ENCODE assay signal across 26 cellular contexts in genomic region chr3:39056151-39056550, GRCh38. TPM values are rescaled to one million over a fixed set of nuclear protein-coding genes. Genes with fewer than 3 reads are reported as not detected.
DNase-seq lines count a peak whose midpoint lies in the region; ATAC-seq, FAIRE-seq and TF ChIP-seq lines count a peak whose summit lies in the region.
"Had no signal": no experiment of that assay in that cellular context is flagged by ENCODE, and none has a peak within 500 bp of the region (broad histone marks: within the 10 kb centered on the region; RNA-seq: fewer than 3 reads in every experiment).

No MANE protein-coding gene starts in this region.

- H3K4me1 ChIP-seq in endothelial cell of umbilical vein (ENCODE audit: control insufficient read depth, extremely low read depth, insufficient read depth, low read length) (peaks cover 6% of the 10 kb centered on the region), colonic mucosa (no peaks in the 10 kb centered on the region), ascending aorta (peaks cover 0 to 5% of the 10 kb centered on the region in 2 donors)

- H3K4me1 Mint-ChIP-seq in stimulated activated naive CD8-positive, alpha-beta T cell treated with anti-CD3 and anti-CD28 coated beads, Interleukin-15, Interleukin-2, amounts not matched to agents 100 ng/mL and 50 ng/mL, for 24 hours (ENCODE audit: low read depth) = peaks cover 46% of the 10 kb centered on the region
- peaks cover 61% of the 10 kb centered on the region for H3K4me1 Mint-ChIP-seq in activated CD4-positive, alpha-beta memory T cell treated with anti-CD3 and anti-CD28 coated beads for 36 hours (ENCODE audit: low read depth)

- CTCF ChIA-PET in activated CD4-positive, alpha-beta memory T cell treated with anti-CD3 and anti-CD28 coated beads for 36 hours (lab: Charles Lee) = interaction anchor here (1.7 kb wide), 1 partner anchor 9 kb away, joined by 6 read pairs; no protein-coding TSS in a partner anchor
- CTCF ChIA-PET in endothelial cell of umbilical vein (lab: Charles Lee) = no interaction called here

- H3K27ac Mint-ChIP-seq in stimulated activated naive CD8-positive, alpha-beta T cell treated with anti-CD3 and anti-CD28 coated beads, Interleukin-15, Interleukin-2, amounts not matched to agents 100 ng/mL and 50 ng/mL, for 24 hours = no peak overlapping the region
- H3K27ac Mint-ChIP-seq in activated CD4-positive, alpha-beta memory T cell treated with anti-CD3 and anti-CD28 coated beads for 36 hours = peak overlapping the region; percentile 83

- H3K27me3 ChIP-seq in endothelial cell of umbilical vein (ENCODE audit: control insufficient read depth in 2 of 2, insufficient read depth in 2 of 2, low read length in 2 of 2) (no peaks in the 10 kb centered on the region), colonic mucosa (no peaks in the 10 kb centered on the region), ascending aorta (no peaks in the 10 kb centered on the region)
- H3K27me3 ChIP-seq: adrenal gland, dorsolateral prefrontal cortex, left lung, tibial artery had no signal

- H3K27me3 Mint-ChIP-seq in stimulated activated naive CD8-positive, alpha-beta T cell treated with anti-CD3 and anti-CD28 coated beads, Interleukin-15, Interleukin-2, amounts not matched to agents 100 ng/mL and 50 ng/mL, for 24 hours = no peaks in the 10 kb centered on the region
- H3K27me3 Mint-ChIP-seq in activated CD4-positive, alpha-beta memory T cell treated with anti-CD3 and anti-CD28 coated beads for 36 hours = no peaks in the 10 kb centered on the region
- H3K27me3 Mint-ChIP-seq: activated B cell treated with CpG ODN at 0.5 μM for 24 hours; CD4-positive, CD25-positive, alpha-beta regulatory T cell had no signal

- DNase-seq in stimulated activated naive CD8-positive, alpha-beta T cell treated with anti-CD3 and anti-CD28 coated beads, Interleukin-15, Interleukin-2, amounts not matched to agents 100 U/mL and 50 U/mL, for 24 hours = no peak
- no peak for DNase-seq in activated CD4-positive, alpha-beta memory T cell treated with anti-CD3 and anti-CD28 coated beads for 36 hours
- DNase-seq in endothelial cell of umbilical vein (ENCODE audit: low read depth, low spot score) (no peak), colonic mucosa (no peak), ascending aorta (ENCODE audit: low spot score in 2 of 2) (no peak), SIG-M5 treated with dmso at 0.1 percent for 504 hours (lab: John Stamatoyannopoulos, UW; ENCODE audit: unreplicated experiment) (no peak), left lobe of liver (ENCODE audit: low spot score) (no peak)
- DNase-seq: activated B cell treated with CpG ODN at 0.5 μM for 24 hours; adrenal gland; CD4-positive, CD25-positive, alpha-beta regulatory T cell; dorsolateral prefrontal cortex; head of caudate nucleus; left lung; MM.1S; NCI-H146; NCI-H510A treated with DMSO at 0.1 percent for 48 hours; stimulated activated CD4-positive, alpha-beta T cell treated with anti-CD3 and anti-CD28 coated beads, Interleukin-1b, Interleukin-23, amount 100 ng/mL, for 48 hours; stimulated activated naive CD4-positive, alpha-beta T cell; T1000; tibial artery had no signal

- dilution Hi-C loops in endothelial cell of umbilical vein (cut with MboI; ENCODE audit: extremely low pct_ligation_motif_present, low sequenced_read_pairs) = no loop called here

- H3K4me3 Mint-ChIP-seq in stimulated activated naive CD8-positive, alpha-beta T cell treated with anti-CD3 and anti-CD28 coated beads, Interleukin-15, Interleukin-2, amounts not matched to agents 100 ng/mL and 50 ng/mL, for 24 hours = peak overlapping the region; percentile 4
- peak overlapping the region; percentile 55 for H3K4me3 Mint-ChIP-seq in activated CD4-positive, alpha-beta memory T cell treated with anti-CD3 and anti-CD28 coated beads for 36 hours
- H3K4me3 Mint-ChIP-seq: activated B cell treated with CpG ODN at 0.5 μM for 24 hours had no signal

- H3K4me2 ChIP-seq in endothelial cell of umbilical vein (ENCODE audit: insufficient read depth, low read length) = peak overlapping the region; percentile 25

- no TSS peak for BruUV-seq in endothelial cell of umbilical vein (replicated peaks; lab: Mats Ljungman, UMichigan)

- TF ChIP-seq POLR2A in endothelial cell of umbilical vein (IDR thresholded peaks at IDR 0.05; ENCODE audit: low read depth, low read length) = no peak

- no peaks in the 10 kb centered on the region for H3K9me3 Mint-ChIP-seq in stimulated activated naive CD8-positive, alpha-beta T cell treated with anti-CD3 and anti-CD28 coated beads, Interleukin-15, Interleukin-2, amounts not matched to agents 100 ng/mL and 50 ng/mL, for 24 hours
- peaks cover under 1% of the 10 kb centered on the region for H3K9me3 Mint-ChIP-seq in activated CD4-positive, alpha-beta memory T cell treated with anti-CD3 and anti-CD28 coated beads for 36 hours
- H3K9me3 Mint-ChIP-seq: activated B cell treated with CpG ODN at 0.5 μM for 24 hours had no signal

- H2AFZ ChIP-seq in endothelial cell of umbilical vein (ENCODE audit: low read depth, low read length) = no peak overlapping the region

- no peak for FAIRE-seq in endothelial cell of umbilical vein (lab: Jason Lieb, UNC)
- FAIRE-seq: G401.6, H54, K562 had no signal

- H3K4me3 ChIP-seq in endothelial cell of umbilical vein (replicated peaks in 1 of 3; ENCODE audit: insufficient read depth in 1 of 3, low read depth in 1 of 3, low read length in 3 of 3) (no peak overlapping the region), colonic mucosa (no peak overlapping the region), ascending aorta (no peak overlapping the region)
- H3K4me3 ChIP-seq: adrenal gland, K562, left lung, SK-N-MC, tibial artery had no signal

- H3K9me3 ChIP-seq in endothelial cell of umbilical vein (replicated peaks; ENCODE audit: control insufficient read depth, insufficient read depth, low read length) (no peaks in the 10 kb centered on the region), colonic mucosa (no peaks in the 10 kb centered on the region), ascending aorta (no peaks in the 10 kb centered on the region)
- H3K9me3 ChIP-seq: adrenal gland, left lung, tibial artery had no signal

- TF ChIP-seq CTCF in endothelial cell of umbilical vein (IDR thresholded peaks at IDR 0.05; ENCODE audit: extremely low read depth in 1 of 2, insufficient read depth in 1 of 2, low read depth in 1 of 2, low read length in 2 of 2) = no peak
- TF ChIP-seq CTCF in colonic mucosa (IDR thresholded peaks at IDR 0.05) = no peak
- TF ChIP-seq CTCF in ascending aorta (IDR thresholded peaks at IDR 0.05) = no peak

- intact Hi-C loops in activated CD4-positive, alpha-beta memory T cell treated with anti-CD3 and anti-CD28 coated beads for 36 hours (cut with micrococcal nuclease) = no loop called here
- intact Hi-C loops in endothelial cell of umbilical vein (cut with micrococcal nuclease) (no loop called here), colonic mucosa (cut with DNase I) (no loop called here), ascending aorta (cut with DNase I) (no loop called here)

- no peaks in the 10 kb centered on the region for H4K20me1 ChIP-seq in endothelial cell of umbilical vein (replicated peaks; ENCODE audit: control insufficient read depth, extremely low read depth, insufficient read depth, low read length)

- H3K9me1 ChIP-seq in endothelial cell of umbilical vein (replicated peaks; ENCODE audit: control insufficient read depth, extremely low read depth, insufficient read depth, low read length) = no peaks in the 10 kb centered on the region

- peaks cover 3% of the 10 kb centered on the region for H3K79me2 ChIP-seq in endothelial cell of umbilical vein (ENCODE audit: control insufficient read depth, insufficient read depth, low read length)

- H3K9ac ChIP-seq in endothelial cell of umbilical vein (replicated peaks; ENCODE audit: extremely low read depth, insufficient read depth, low read length) (no peak overlapping the region), colonic mucosa (ENCODE audit: low read depth in 2 of 2, low read length in 2 of 2) (no peak overlapping the region)

- ATAC-seq in stimulated activated naive CD8-positive, alpha-beta T cell treated with anti-CD3 and anti-CD28 coated beads, Interleukin-15, Interleukin-2, amounts not matched to agents 100 U/mL and 50 U/mL, for 24 hours = no peak
- no peak for ATAC-seq in left lobe of liver
- ATAC-seq: K562, left lung had no signal

- POLR2A ChIA-PET in activated CD4-positive, alpha-beta memory T cell treated with anti-CD3 and anti-CD28 coated beads for 36 hours (lab: Charles Lee) = interaction anchor here (1.5 kb wide), 1 partner anchor 52 kb away, joined by 3 read pairs; the partner anchor contains the start of genes GORASP1 and TTC21A
- POLR2A ChIA-PET in endothelial cell of umbilical vein (lab: Charles Lee) = no interaction called here

- no peak overlapping the region for H3K27ac ChIP-seq in endothelial cell of umbilical vein (ENCODE audit: insufficient read depth, low read depth, low read length)
- no peak overlapping the region for H3K27ac ChIP-seq in colonic mucosa
- H3K27ac ChIP-seq in ascending aorta = no peak overlapping the region
- H3K27ac ChIP-seq: left lung, SK-N-MC, tibial artery had no signal

- H3K36me3 ChIP-seq in endothelial cell of umbilical vein (ENCODE audit: control insufficient read depth in 2 of 2, extremely low read depth in 1 of 2, insufficient read depth in 2 of 2, low read length in 2 of 2) (no peaks in the 10 kb centered on the region), colonic mucosa (no peaks in the 10 kb centered on the region), ascending aorta (no peaks in the 10 kb centered on the region)
- H3K36me3 ChIP-seq: adrenal gland, left lung, tibial artery had no signal

- H3K36me3 Mint-ChIP-seq in stimulated activated naive CD8-positive, alpha-beta T cell treated with anti-CD3 and anti-CD28 coated beads, Interleukin-15, Interleukin-2, amounts not matched to agents 100 ng/mL and 50 ng/mL, for 24 hours (ENCODE audit: low read depth) = peaks cover 9% of the 10 kb centered on the region
- H3K36me3 Mint-ChIP-seq in activated CD4-positive, alpha-beta memory T cell treated with anti-CD3 and anti-CD28 coated beads for 36 hours = peaks cover under 1% of the 10 kb centered on the region

RNA-seq across cellular contexts. Expression of gene WDR48, which starts 4.3 kb away (rescaled TPM):
- 10 to 100 TPM; 38.5 to 43.8 TPM for total RNA-seq in activated CD4-positive, alpha-beta memory T cell treated with anti-CD3 and anti-CD28 coated beads for 36 hours
- total RNA-seq in endothelial cell of umbilical vein = 25.3 and 31.2 TPM in 2 replicates
- 11.5 and 13.7 TPM in 2 replicates for polyA plus RNA-seq in endothelial cell of umbilical vein
- polyA plus RNA-seq in endothelial cell of umbilical vein (2011; cell fraction: cytosol; rRNA removed) = 12.0 and 12.2 TPM in 2 replicates
- polyA plus RNA-seq in endothelial cell of umbilical vein (2011; cell fraction: nucleus; rRNA removed) = 28.9 and 33.9 TPM in 2 replicates
- 19.0 and 25.6 TPM in 2 replicates for polyA plus RNA-seq in endothelial cell of umbilical vein (2012)
- polyA minus RNA-seq in endothelial cell of umbilical vein = 23.7 and 39.7 TPM in 2 replicates
- polyA minus RNA-seq in endothelial cell of umbilical vein (2011; cell fraction: cytosol; rRNA and poly(A)+ RNA removed) = 18.0 TPM
- polyA minus RNA-seq in endothelial cell of umbilical vein (2011; cell fraction: nucleus; rRNA and poly(A)+ RNA removed) = 27.3 and 32.9 TPM in 2 replicates
- total RNA-seq in colonic mucosa = 10 to 100 TPM; 26.1 to 51.2 TPM
- 81.0 TPM for total RNA-seq in ascending aorta
- total RNA-seq in left lobe of liver = 12.1 TPM

RNA-seq across cellular contexts. Expression of gene SCN11A, which starts 4.4 kb away (rescaled TPM):
- under 1 TPM; 0.02 to 0.05 TPM for total RNA-seq in activated CD4-positive, alpha-beta memory T cell treated with anti-CD3 and anti-CD28 coated beads for 36 hours
- total RNA-seq in endothelial cell of umbilical vein (0.07 TPM in 1 of 2 replicates, not detected in the other), colonic mucosa (under 1 TPM; 0.05 to 0.61 TPM), ascending aorta (not detected), left lobe of liver (0.15 TPM)
- polyA plus RNA-seq in endothelial cell of umbilical vein = 0.05 and 0.06 TPM in 2 replicates
- 0.01 TPM in 1 of 2 replicates, not detected in the other for polyA plus RNA-seq in endothelial cell of umbilical vein (2011; cell fraction: cytosol; rRNA removed)
- polyA plus RNA-seq in endothelial cell of umbilical vein (2011; cell fraction: nucleus; rRNA removed) = 0.36 and 0.50 TPM in 2 replicates
- polyA plus RNA-seq in endothelial cell of umbilical vein (2012) = 0.04 TPM in 1 of 2 replicates, not detected in the other
- polyA minus RNA-seq in endothelial cell of umbilical vein = 0.04 and 0.10 TPM in 2 replicates
- not detected for polyA minus RNA-seq in endothelial cell of umbilical vein (2011; cell fraction: cytosol; rRNA and poly(A)+ RNA removed)
- 0.19 TPM in 2 replicates for polyA minus RNA-seq in endothelial cell of umbilical vein (2011; cell fraction: nucleus; rRNA and poly(A)+ RNA removed)
- total RNA-seq: CD4-positive, CD25-positive, alpha-beta regulatory T cell; HT-29 had no signal

RNA-seq across cellular contexts. Expression of gene GORASP1, which starts 51.3 kb away (rescaled TPM):
- 10 to 100 TPM; 32.7 to 34.1 TPM for total RNA-seq in activated CD4-positive, alpha-beta memory T cell treated with anti-CD3 and anti-CD28 coated beads for 36 hours
- 68.0 and 74.7 TPM in 2 replicates for total RNA-seq in endothelial cell of umbilical vein
- 62.5 and 68.0 TPM in 2 replicates for polyA plus RNA-seq in endothelial cell of umbilical vein
- 44.1 and 52.8 TPM in 2 replicates for polyA plus RNA-seq in endothelial cell of umbilical vein (2011; cell fraction: cytosol; rRNA removed)
- 226 and 257 TPM in 2 replicates for polyA plus RNA-seq in endothelial cell of umbilical vein (2011; cell fraction: nucleus; rRNA removed)
- polyA plus RNA-seq in endothelial cell of umbilical vein (2012) = 45.8 and 53.6 TPM in 2 replicates
- polyA minus RNA-seq in endothelial cell of umbilical vein = 75.0 and 85.5 TPM in 2 replicates
- 25.7 TPM for polyA minus RNA-seq in endothelial cell of umbilical vein (2011; cell fraction: cytosol; rRNA and poly(A)+ RNA removed)
- polyA minus RNA-seq in endothelial cell of umbilical vein (2011; cell fraction: nucleus; rRNA and poly(A)+ RNA removed) = 61.1 and 70.4 TPM in 2 replicates
- total RNA-seq in colonic mucosa = 100 to 1,000 TPM in 1 of 2 donors, 10 to 100 TPM in 1; 84.2 to 106 TPM
- total RNA-seq in ascending aorta = 186 TPM
- 39.4 TPM for total RNA-seq in left lobe of liver

RNA-seq across cellular contexts. Expression of gene TTC21A, which starts 51.3 kb away (rescaled TPM):
- total RNA-seq in activated CD4-positive, alpha-beta memory T cell treated with anti-CD3 and anti-CD28 coated beads for 36 hours = 1 to 10 TPM; 1.7 to 1.8 TPM
- 6.3 and 7.8 TPM in 2 replicates for total RNA-seq in endothelial cell of umbilical vein
- 4.7 and 4.8 TPM in 2 replicates for polyA plus RNA-seq in endothelial cell of umbilical vein
- polyA plus RNA-seq in endothelial cell of umbilical vein (2011; cell fraction: cytosol; rRNA removed) = 1.8 and 2.6 TPM in 2 replicates
- polyA plus RNA-seq in endothelial cell of umbilical vein (2011; cell fraction: nucleus; rRNA removed) = 37.7 and 45.2 TPM in 2 replicates
- polyA plus RNA-seq in endothelial cell of umbilical vein (2012) = 2.9 and 3.0 TPM in 2 replicates
- 7.2 and 21.0 TPM in 2 replicates for polyA minus RNA-seq in endothelial cell of umbilical vein
- polyA minus RNA-seq in endothelial cell of umbilical vein (2011; cell fraction: cytosol; rRNA and poly(A)+ RNA removed) = 1.0 TPM
- 18.8 and 22.5 TPM in 2 replicates for polyA minus RNA-seq in endothelial cell of umbilical vein (2011; cell fraction: nucleus; rRNA and poly(A)+ RNA removed)
- total RNA-seq in colonic mucosa = 1 to 10 TPM; 2.8 to 6.1 TPM
- total RNA-seq in ascending aorta = 0.43 TPM
- total RNA-seq in left lobe of liver = 2.3 TPM
